Comparison of ENCODE assay signal across 10 cellular contexts in genomic region chr12:51395283-51396230, GRCh38. TPM values are rescaled to one million over a fixed set of nuclear protein-coding genes. Genes with fewer than 3 reads are reported as not detected.
DNase-seq lines count a peak whose midpoint lies in the region; ATAC-seq, FAIRE-seq and TF ChIP-seq lines count a peak whose summit lies in the region.
"Had no signal": no experiment of that assay in that cellular context is flagged by ENCODE, and none has a peak within 500 bp of the region (broad histone marks: within the 10 kb centered on the region; RNA-seq: fewer than 3 reads in every experiment).

No MANE protein-coding gene starts in this region.

- peak overlapping the region; percentile 42 for H3K4me3 Mint-ChIP-seq in activated CD4-positive, alpha-beta T cell treated with anti-CD3 and anti-CD28 coated beads for 36 hours
- peak overlapping the region; percentile 76 for H3K4me3 Mint-ChIP-seq in activated CD4-positive, alpha-beta memory T cell treated with anti-CD3 and anti-CD28 coated beads, Interleukin-2, amount 10 ng/mL, durations not matched to agents 7 days and 5 days
- H3K4me3 Mint-ChIP-seq in glutamatergic neuron (ENCODE audit: unreplicated experiment) = no peak overlapping the region

- no peaks in the 10 kb centered on the region for H3K27me3 Mint-ChIP-seq in activated CD4-positive, alpha-beta T cell treated with anti-CD3 and anti-CD28 coated beads for 36 hours
- peaks cover 7% of the 10 kb centered on the region for H3K27me3 Mint-ChIP-seq in activated CD4-positive, alpha-beta memory T cell treated with anti-CD3 and anti-CD28 coated beads, Interleukin-2, amount 10 ng/mL, durations not matched to agents 7 days and 5 days
- peaks cover 7% of the 10 kb centered on the region for H3K27me3 Mint-ChIP-seq in glutamatergic neuron (ENCODE audit: unreplicated experiment)

- no peak overlapping the region for H3K4me3 ChIP-seq in small intestine (ENCODE audit: low read depth in 1 of 2, low read length in 2 of 2)
- H3K4me3 ChIP-seq in transverse colon = no peak overlapping the region

- peaks cover 48% of the 10 kb centered on the region for H3K4me1 Mint-ChIP-seq in activated CD4-positive, alpha-beta T cell treated with anti-CD3 and anti-CD28 coated beads for 36 hours
- peaks cover 51% of the 10 kb centered on the region for H3K4me1 Mint-ChIP-seq in activated CD4-positive, alpha-beta memory T cell treated with anti-CD3 and anti-CD28 coated beads, Interleukin-2, amount 10 ng/mL, durations not matched to agents 7 days and 5 days
- no peaks in the 10 kb centered on the region for H3K4me1 Mint-ChIP-seq in glutamatergic neuron (ENCODE audit: low read depth, unreplicated experiment)

- H3K27ac ChIP-seq in small intestine (ENCODE audit: low read depth in 1 of 2, low read length in 1 of 2) = peak overlapping the region; percentile 42 to 77
- no peak overlapping the region for H3K27ac ChIP-seq in transverse colon

- H3K9me3 ChIP-seq in small intestine (ENCODE audit: control insufficient read depth, low read depth) = no peaks in the 10 kb centered on the region
- H3K9me3 ChIP-seq in transverse colon = no peaks in the 10 kb centered on the region

- FAIRE-seq in small intestine (lab: Jason Lieb, UNC) = no peak
- FAIRE-seq: A204.1 had no signal

- CTCF ChIA-PET in activated CD4-positive, alpha-beta T cell treated with anti-CD3 and anti-CD28 coated beads for 36 hours (lab: Charles Lee) = interaction anchor here (0.7 to 2.0 kb wide), 6 partner anchors 9 to 614 kb away, joined by 3 to 10 read pairs (median 4); no protein-coding TSS in a partner anchor
- CTCF ChIA-PET in activated CD4-positive, alpha-beta memory T cell treated with anti-CD3 and anti-CD28 coated beads, Interleukin-2, amount 10 ng/mL, durations not matched to agents 7 days and 5 days (lab: Charles Lee) = interaction anchor here (1.1 to 2.8 kb wide), 4 partner anchors 26 to 143 kb away, joined by 3 to 14 read pairs (median 4); no protein-coding TSS in a partner anchor

- H3K27me3 ChIP-seq in small intestine (ENCODE audit: control insufficient read depth in 2 of 2, insufficient read depth in 2 of 2, low read length in 2 of 2) (no peaks in the 10 kb centered on the region), transverse colon (peaks cover 10% of the 10 kb centered on the region)

- H3K27ac Mint-ChIP-seq in activated CD4-positive, alpha-beta T cell treated with anti-CD3 and anti-CD28 coated beads for 36 hours = peak overlapping the region; percentile 70
- H3K27ac Mint-ChIP-seq in activated CD4-positive, alpha-beta memory T cell treated with anti-CD3 and anti-CD28 coated beads, Interleukin-2, amount 10 ng/mL, durations not matched to agents 7 days and 5 days = peak overlapping the region; percentile 96
- no peak overlapping the region for H3K27ac Mint-ChIP-seq in glutamatergic neuron (ENCODE audit: unreplicated experiment)

- H3K9me3 Mint-ChIP-seq in activated CD4-positive, alpha-beta T cell treated with anti-CD3 and anti-CD28 coated beads for 36 hours (ENCODE audit: low read depth) = no peaks in the 10 kb centered on the region
- no peaks in the 10 kb centered on the region for H3K9me3 Mint-ChIP-seq in activated CD4-positive, alpha-beta memory T cell treated with anti-CD3 and anti-CD28 coated beads, Interleukin-2, amount 10 ng/mL, durations not matched to agents 7 days and 5 days
- H3K9me3 Mint-ChIP-seq in glutamatergic neuron (ENCODE audit: unreplicated experiment) = no peaks in the 10 kb centered on the region

- WGBS in small intestine, 3 donors = 32 to 43% (median 35%) methylated on average over 8 of the region's 8 CpGs
- WGBS in transverse colon (ENCODE audit: low coverage in 1 of 2), 2 donors = 53 to 58% methylated on average over 5 to 8 of the region's 8 CpGs

- TF ChIP-seq POLR2A in transverse colon (IDR thresholded peaks at IDR 0.05) = no peak

- ATAC-seq in activated CD4-positive, alpha-beta T cell treated with anti-CD3 and anti-CD28 coated beads for 36 hours = peak; percentile 59
- ATAC-seq in HG02884 (IDR thresholded peaks at IDR 0.05; ENCODE audit: unreplicated experiment) = peak; percentile 46

- peaks cover 10 to 14% of the 10 kb centered on the region in 2 donors for H3K4me1 ChIP-seq in small intestine (ENCODE audit: control insufficient read depth in 2 of 2, insufficient read depth in 1 of 2, low read depth in 1 of 2, low read length in 1 of 2)
- H3K4me1 ChIP-seq in transverse colon = peaks cover 0 to 53% (median 23%) of the 10 kb centered on the region in 4 donors

- TF ChIP-seq CTCF in glutamatergic neuron (IDR thresholded peaks at IDR 0.05; ENCODE audit: partially characterized antibody, unreplicated experiment) = no peak
- no peak for TF ChIP-seq CTCF in transverse colon (IDR thresholded peaks at IDR 0.05)

- POLR2A ChIA-PET in activated CD4-positive, alpha-beta T cell treated with anti-CD3 and anti-CD28 coated beads for 36 hours (lab: Charles Lee) = interaction anchor here (0.6 to 0.7 kb wide), 2 partner anchors 144 to 314 kb away, joined by 6 to 16 read pairs; no protein-coding TSS in a partner anchor
- POLR2A ChIA-PET in activated CD4-positive, alpha-beta memory T cell treated with anti-CD3 and anti-CD28 coated beads, Interleukin-2, amount 10 ng/mL, durations not matched to agents 7 days and 5 days (lab: Charles Lee) = interaction anchor here (0.6 to 3.5 kb wide), 15 partner anchors 12 to 1173 kb away, joined by 3 to 34 read pairs (median 4); partner anchors contain the start of genes ATF1, BIN2 and SLC11A2

- no peaks in the 10 kb centered on the region for H3K36me3 Mint-ChIP-seq in activated CD4-positive, alpha-beta T cell treated with anti-CD3 and anti-CD28 coated beads for 36 hours (ENCODE audit: low read depth)
- no peaks in the 10 kb centered on the region for H3K36me3 Mint-ChIP-seq in activated CD4-positive, alpha-beta memory T cell treated with anti-CD3 and anti-CD28 coated beads, Interleukin-2, amount 10 ng/mL, durations not matched to agents 7 days and 5 days (ENCODE audit: low read depth)
- H3K36me3 Mint-ChIP-seq in glutamatergic neuron (ENCODE audit: unreplicated experiment) = no peaks in the 10 kb centered on the region

- intact Hi-C loops in activated CD4-positive, alpha-beta T cell treated with anti-CD3 and anti-CD28 coated beads for 36 hours (cut with DNase I, micrococcal nuclease) = loop anchor here in 1 of 2 experiments (10.0 kb wide), 2 partner anchors 429 to 579 kb away; no protein-coding TSS in a partner anchor
- intact Hi-C loops in transverse colon (cut with DNase I; ENCODE audit: low total_unique reads) = no loop called here

- in situ Hi-C loops in transverse colon (cut with MboI; ENCODE audit: low pct_ligation_motif_present in 1 of 4, low pct_unique_long_range_greater_than_20kb in 1 of 4, low sequenced_read_pairs in 3 of 4) = no loop called here

- no peak for TF ChIP-seq EP300 in transverse colon (IDR thresholded peaks at IDR 0.05; ENCODE audit: low read depth)

- peak; percentile 63 for DNase-seq in activated CD4-positive, alpha-beta T cell treated with anti-CD3 and anti-CD28 coated beads for 36 hours
- no peak for DNase-seq in activated CD4-positive, alpha-beta T cell treated with anti-CD3 and anti-CD28 coated beads, Interleukin-2, amount 50 U/mL, for 1 hour
- peak; percentile 45 for DNase-seq in activated CD4-positive, alpha-beta memory T cell treated with anti-CD3 and anti-CD28 coated beads, Interleukin-2, amount 10 ng/mL, durations not matched to agents 7 days and 5 days
- DNase-seq in small intestine = no peak
- no peak for DNase-seq in GM03348 (ENCODE audit: low spot score)
- no peak for DNase-seq in glutamatergic neuron
- no peak for DNase-seq in transverse colon

- H3K36me3 ChIP-seq in small intestine (ENCODE audit: control insufficient read depth in 2 of 2, insufficient read depth in 2 of 2, low read length in 2 of 2) (no peaks in the 10 kb centered on the region), transverse colon (no peaks in the 10 kb centered on the region)

RNA-seq across cellular contexts. Expression of gene GALNT6, which starts 4.4 kb away (rescaled TPM):
- total RNA-seq in activated CD4-positive, alpha-beta T cell treated with anti-CD3 and anti-CD28 coated beads for 36 hours = 10 to 100 TPM; 11.7 to 12.0 TPM
- 10 to 100 TPM; 17.8 to 18.6 TPM for total RNA-seq in activated CD4-positive, alpha-beta memory T cell treated with anti-CD3 and anti-CD28 coated beads, Interleukin-2, amount 10 ng/mL, durations not matched to agents 7 days and 5 days
- polyA plus RNA-seq in small intestine = 10 to 100 TPM in 2 of 3 donors, 1 to 10 TPM in 1; 8.4 to 45.2 (median 20.3) TPM
- total RNA-seq in glutamatergic neuron (ENCODE audit: unreplicated experiment) (0.39 TPM), transverse colon (10 to 100 TPM; 17.5 to 52.7 (median 26.8) TPM)

RNA-seq across cellular contexts. Expression of gene SLC4A8, which starts 29.1 kb away (rescaled TPM):
- total RNA-seq in activated CD4-positive, alpha-beta T cell treated with anti-CD3 and anti-CD28 coated beads for 36 hours = 1 to 10 TPM; 1.7 to 2.0 TPM
- 1 to 10 TPM; 5.2 to 5.4 TPM for total RNA-seq in activated CD4-positive, alpha-beta memory T cell treated with anti-CD3 and anti-CD28 coated beads, Interleukin-2, amount 10 ng/mL, durations not matched to agents 7 days and 5 days
- polyA plus RNA-seq in small intestine = 1 to 10 TPM in 2 of 3 donors, under 1 TPM in 1; 0.43 to 2.5 (median 1.1) TPM
- total RNA-seq in glutamatergic neuron (ENCODE audit: unreplicated experiment) = 80.0 TPM
- 1 to 10 TPM in 2 of 4 donors, under 1 TPM in 1, not detected in 1; 0.64 to 2.2 (median 1.1) TPM for total RNA-seq in transverse colon

RNA-seq across cellular contexts. Expression of gene CELA1, which starts 49.1 kb away (rescaled TPM):
- under 1 TPM in 1 of 2 experiments, not detected in 1; 0.18 TPM for total RNA-seq in activated CD4-positive, alpha-beta T cell treated with anti-CD3 and anti-CD28 coated beads for 36 hours
- total RNA-seq in activated CD4-positive, alpha-beta memory T cell treated with anti-CD3 and anti-CD28 coated beads, Interleukin-2, amount 10 ng/mL, durations not matched to agents 7 days and 5 days = not detected
- not detected for polyA plus RNA-seq in small intestine
- total RNA-seq in glutamatergic neuron (ENCODE audit: unreplicated experiment) (not detected), transverse colon (not detected)
- total RNA-seq: dermis microvascular lymphatic vessel endothelial cell had no signal

Comparison
In these comparisons a context has a peak if more than half of its experiments do, and no peak if none do; other contexts are left out.
1. DNase-seq: peak in activated CD4-positive, alpha-beta T cell treated with anti-CD3 and anti-CD28 coated beads for 36 hours (single experiment) and activated CD4-positive, alpha-beta memory T cell treated with anti-CD3 and anti-CD28 coated beads, Interleukin-2, amount 10 ng/mL, durations not matched to agents 7 days and 5 days (single experiment); none in activated CD4-positive, alpha-beta T cell treated with anti-CD3 and anti-CD28 coated beads, Interleukin-2, amount 50 U/mL, for 1 hour (single experiment), small intestine (single experiment), GM03348 (single experiment), glutamatergic neuron (single experiment) and transverse colon (single experiment).
2. H3K27ac ChIP-seq: peak in small intestine (2 of 2); none in transverse colon (0 of 4).
3. RNA of gene SLC4A8, which starts 29.1 kb away (total RNA-seq): 80.0 TPM in glutamatergic neuron (single experiment); 5.2 to 5.4 TPM in activated CD4-positive, alpha-beta memory T cell treated with anti-CD3 and anti-CD28 coated beads, Interleukin-2, amount 10 ng/mL, durations not matched to agents 7 days and 5 days, 1.7 to 2.0 TPM in activated CD4-positive, alpha-beta T cell treated with anti-CD3 and anti-CD28 coated beads for 36 hours and 0.64 to 2.2 TPM in transverse colon; every median in the first group is over 10 times any median in the second.